In the genomic region with DNA sequence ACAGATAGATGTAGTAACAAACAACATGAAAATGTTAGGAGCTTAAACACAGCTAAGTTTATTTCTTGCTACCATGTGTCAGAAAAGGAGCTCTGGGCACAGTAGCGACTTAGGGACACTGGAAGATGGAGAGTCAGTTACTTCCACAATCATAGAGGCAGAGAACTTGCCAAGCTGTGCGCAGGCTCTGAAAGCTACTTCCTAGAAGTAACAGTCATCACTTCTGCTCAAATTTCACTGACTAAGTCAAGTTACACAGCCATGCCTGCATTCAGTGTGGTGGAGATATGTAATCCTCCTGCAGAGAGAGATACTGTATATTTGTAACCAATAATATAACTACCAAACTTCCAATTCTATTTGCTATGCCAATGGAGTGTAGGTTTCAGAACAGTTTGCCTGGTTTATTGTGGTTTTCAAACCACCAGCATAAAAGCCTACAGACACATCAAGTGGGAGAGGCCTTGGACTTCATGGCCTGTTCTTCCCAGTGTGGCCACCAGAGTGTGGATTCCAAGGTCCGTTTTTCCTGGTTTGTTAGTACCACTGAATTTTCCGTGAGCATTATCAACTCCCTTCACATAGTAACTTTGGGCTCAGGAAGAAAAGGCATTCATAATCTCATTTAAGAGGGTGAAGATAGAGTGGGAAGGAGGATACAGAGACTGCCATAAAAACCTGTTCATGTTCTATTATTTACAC, we compare ENCODE assay signal across 20 cellular contexts.
A peak's percentile ranks its signal among the peaks of the same experiment; 100 is the strongest.
DNase-seq lines count a peak whose midpoint lies in the region; ATAC-seq and TF ChIP-seq lines count a peak whose summit lies in the region.
"Had no signal": no experiment of that assay in that cellular context is flagged by ENCODE, and none has a peak within 500 bp of the region (broad histone marks: within the 10 kb centered on the region; RNA-seq: fewer than 3 reads in every experiment).

No MANE protein-coding gene starts in this region.

- no peaks in the 10 kb centered on the region for H3K27me3 Mint-ChIP-seq in endothelial cell (ENCODE audit: unreplicated experiment)
- H3K27me3 Mint-ChIP-seq: natural killer cell treated with Interleukin-12 subunit alpha and Interleukin-12 subunit beta and Interleukin-15 and Interleukin-18, amount 100 ng/mL, for 72 hours had no signal

- no TSS peak for BruUV-seq in HCT116 (replicated peaks; lab: Mats Ljungman, UMichigan)
- no TSS peak for BruUV-seq in PC-3 (replicated peaks; lab: Mats Ljungman, UMichigan)

- H3K23ac ChIP-seq in mesendoderm (ENCODE audit: low read length) = no peak overlapping the region

- H3K27ac ChIP-seq in HCT116 (ENCODE audit: low read depth, low read length) (no peak overlapping the region), PC-3 (ENCODE audit: low read length) (no peak overlapping the region), mesendoderm (ENCODE audit: low read depth, low read length) (no peak overlapping the region), Peyer's patch (no peak overlapping the region)
- H3K27ac ChIP-seq: breast epithelium, left ventricle myocardium inferior, right atrium auricular region, transverse colon had no signal

- no peaks in the 10 kb centered on the region for H3K79me2 ChIP-seq in HCT116 (ENCODE audit: insufficient read depth, low read length)
- H3K79me2 ChIP-seq in PC-3 (ENCODE audit: low read length) = no peaks in the 10 kb centered on the region
- no peaks in the 10 kb centered on the region for H3K79me2 ChIP-seq in mesendoderm (ENCODE audit: control insufficient read depth, insufficient read depth, low read length)

- WGBS in mesendoderm (ENCODE audit: extremely low coverage, insufficient coverage, low lambda C conversion rate) = no CpG with 5 or more reads among the region's 4 CpGs

- no peak for TF ChIP-seq POLR2A in HCT116 (IDR thresholded peaks at IDR 0.05; ENCODE audit: borderline replicate concordance, extremely low read depth, insufficient read depth, insufficient read length)
- no peak for TF ChIP-seq POLR2A in Peyer's patch (IDR thresholded peaks at IDR 0.05)

- H3K18ac ChIP-seq in mesendoderm (ENCODE audit: low read length) = no peak overlapping the region

- H3K9ac ChIP-seq in HCT116 (ENCODE audit: low read length) (no peak overlapping the region), PC-3 (ENCODE audit: low read length) (no peak overlapping the region), mesendoderm (ENCODE audit: low read length) (no peak overlapping the region)

- H3K27ac Mint-ChIP-seq in endothelial cell (ENCODE audit: unreplicated experiment) = no peak overlapping the region
- H3K27ac Mint-ChIP-seq in stimulated activated effector memory CD8-positive, alpha-beta T cell treated with anti-CD3 and anti-CD28 coated beads, Interleukin-12 subunit alpha, Interleukin-12 subunit beta, amount 100 ng/mL, for 72 hours = no peak overlapping the region
- H3K27ac Mint-ChIP-seq: natural killer cell treated with Interleukin-12 subunit alpha and Interleukin-12 subunit beta and Interleukin-15 and Interleukin-18, amount 100 ng/mL, for 72 hours had no signal

- no peak overlapping the region for H3K4ac ChIP-seq in mesendoderm (ENCODE audit: low read depth, low read length)

- no peak overlapping the region for H4K5ac ChIP-seq in mesendoderm (ENCODE audit: low read length)

- no peak for DNase-seq in HCT116 (ENCODE audit: low read depth, low spot score)
- DNase-seq in PC-3 = no peak
- no peak for DNase-seq in endothelial cell (ENCODE audit: low spot score)
- peak; percentile 40 for DNase-seq in mesendoderm
- DNase-seq in Peyer's patch = no peak
- no peak for DNase-seq in NCI-H146 treated with DMSO at 0.1 percent for 48 hours (lab: John Stamatoyannopoulos, UW; ENCODE audit: unreplicated experiment)
- no peak for DNase-seq in NCI-H345 (lab: John Stamatoyannopoulos, UW)
- DNase-seq in stimulated activated effector memory CD8-positive, alpha-beta T cell treated with anti-CD3 and anti-CD28 coated beads, Interleukin-12 subunit alpha, Interleukin-12 subunit beta, amount 100 ng/mL, for 72 hours (ENCODE audit: low spot score in 2 of 2) = no peak
- DNase-seq: activated CD4-positive, CD25-positive, alpha-beta regulatory T cell; activated naive CD4-positive, alpha-beta T cell treated with Interleukin-2 at 50 U/mL for 16 hours; C1 segment of cervical spinal cord; effector CD4-positive, alpha-beta T cell; left ventricle myocardium inferior; NCI-H1048; stimulated activated CD4-positive, alpha-beta T cell treated with anti-CD3 and anti-CD28 coated beads, Interleukin-2, amount 100 ng/mL, for 24 hours; stimulated activated CD8-positive, alpha-beta memory T cell treated with anti-CD3 and anti-CD28 coated beads, Interleukin-4, amount 100 ng/mL, for 48 hours; transverse colon had no signal

- no peak overlapping the region for H3K56ac ChIP-seq in mesendoderm (ENCODE audit: low read length)

- intact Hi-C loops in HCT116 (cut with micrococcal nuclease) (no loop called here), PC-3 (cut with micrococcal nuclease) (no loop called here)

- no peaks in the 10 kb centered on the region for H3F3A ChIP-seq in PC-3 (ENCODE audit: low read length, unreplicated experiment)

- H3K4me1 ChIP-seq in HCT116 (ENCODE audit: control insufficient read depth in 1 of 2, insufficient read depth in 2 of 2, low read length in 2 of 2) (no peaks in the 10 kb centered on the region), PC-3 (ENCODE audit: insufficient read depth, low read length) (no peaks in the 10 kb centered on the region), mesendoderm (ENCODE audit: control insufficient read depth, low read depth, low read length) (no peaks in the 10 kb centered on the region), Peyer's patch (no peaks in the 10 kb centered on the region)
- H3K4me1 ChIP-seq: breast epithelium, right atrium auricular region had no signal

- H2AK5ac ChIP-seq in mesendoderm (ENCODE audit: low read length) = no peak overlapping the region

- H3K36me3 Mint-ChIP-seq in endothelial cell (ENCODE audit: low read depth, unreplicated experiment) = no peaks in the 10 kb centered on the region
- no peaks in the 10 kb centered on the region for H3K36me3 Mint-ChIP-seq in stimulated activated effector memory CD8-positive, alpha-beta T cell treated with anti-CD3 and anti-CD28 coated beads, Interleukin-12 subunit alpha, Interleukin-12 subunit beta, amount 100 ng/mL, for 72 hours
- H3K36me3 Mint-ChIP-seq: natural killer cell treated with Interleukin-12 subunit alpha and Interleukin-12 subunit beta and Interleukin-15 and Interleukin-18, amount 100 ng/mL, for 72 hours had no signal

- POLR2A ChIA-PET in HCT116 (lab: Charles Lee) = no interaction called here
- POLR2A ChIA-PET in PC-3 (lab: Charles Lee; ENCODE audit: unreplicated experiment) = no interaction called here

- no peaks in the 10 kb centered on the region for H3K79me1 ChIP-seq in mesendoderm (ENCODE audit: low read length)

- TF ChIP-seq CTCF in HCT116 (IDR thresholded peaks at IDR 0.05 in 2 of 3, conservative IDR thresholded peaks at IDR 0.05 in 1 of 3; ENCODE audit: borderline replicate concordance in 1 of 3, insufficient read depth in 1 of 3, low read depth in 2 of 3, low read length in 2 of 3) (peak in 2 of 3 experiments; percentile 41 to 50; a peak in 3 of 6 replicates), PC-3 (conservative IDR thresholded peaks at IDR 0.05; ENCODE audit: low read depth, low read length) (peak; percentile 28; the same call in 1 of the 2 replicates), endothelial cell (IDR thresholded peaks at IDR 0.05; ENCODE audit: unreplicated experiment) (peak; percentile 23), Peyer's patch (IDR thresholded peaks at IDR 0.05) (no peak)

- no peak overlapping the region for H2BK15ac ChIP-seq in mesendoderm (replicated peaks; ENCODE audit: low read depth)

- H3K9me3 Mint-ChIP-seq in endothelial cell (ENCODE audit: unreplicated experiment) = no peaks in the 10 kb centered on the region
- no peaks in the 10 kb centered on the region for H3K9me3 Mint-ChIP-seq in stimulated activated effector memory CD8-positive, alpha-beta T cell treated with anti-CD3 and anti-CD28 coated beads, Interleukin-12 subunit alpha, Interleukin-12 subunit beta, amount 100 ng/mL, for 72 hours
- H3K9me3 Mint-ChIP-seq: natural killer cell treated with Interleukin-12 subunit alpha and Interleukin-12 subunit beta and Interleukin-15 and Interleukin-18, amount 100 ng/mL, for 72 hours had no signal

- H4K20me1 ChIP-seq in HCT116 (ENCODE audit: insufficient read depth) (no peaks in the 10 kb centered on the region), PC-3 (ENCODE audit: low read length) (no peaks in the 10 kb centered on the region)

- CTCF ChIA-PET in HCT116 (lab: Charles Lee) = no interaction called here
- CTCF ChIA-PET in PC-3 (lab: Charles Lee) = no interaction called here

- H3K4me1 Mint-ChIP-seq in endothelial cell (ENCODE audit: unreplicated experiment) = no peaks in the 10 kb centered on the region
- H3K4me1 Mint-ChIP-seq in stimulated activated effector memory CD8-positive, alpha-beta T cell treated with anti-CD3 and anti-CD28 coated beads, Interleukin-12 subunit alpha, Interleukin-12 subunit beta, amount 100 ng/mL, for 72 hours = no peaks in the 10 kb centered on the region

- no peak overlapping the region for H2BK120ac ChIP-seq in mesendoderm (ENCODE audit: low read depth, low read length)

- H4K8ac ChIP-seq in mesendoderm (ENCODE audit: low read depth, low read length) = no peak overlapping the region

- RAD21 ChIA-PET in HCT116 (lab: Charles Lee; ENCODE audit: low non-redundant PET in 1 of 2, low total read pairs in 2 of 2, uncharacterized antibody in 2 of 2, unreplicated experiment in 2 of 2) = no interaction called here

- H3K27me3 ChIP-seq in HCT116 (ENCODE audit: insufficient read depth, low read length) (no peaks in the 10 kb centered on the region), PC-3 (ENCODE audit: low read length) (no peaks in the 10 kb centered on the region), mesendoderm (ENCODE audit: insufficient read depth, low read length, poor library complexity) (no peaks in the 10 kb centered on the region), Peyer's patch (no peaks in the 10 kb centered on the region)
- H3K27me3 ChIP-seq: breast epithelium, right atrium auricular region, transverse colon had no signal

- H3K4me3 Mint-ChIP-seq in endothelial cell (ENCODE audit: unreplicated experiment) = no peak overlapping the region
- H3K4me3 Mint-ChIP-seq in stimulated activated effector memory CD8-positive, alpha-beta T cell treated with anti-CD3 and anti-CD28 coated beads, Interleukin-12 subunit alpha, Interleukin-12 subunit beta, amount 100 ng/mL, for 72 hours = no peak overlapping the region
- H3K4me3 Mint-ChIP-seq: natural killer cell treated with Interleukin-12 subunit alpha and Interleukin-12 subunit beta and Interleukin-15 and Interleukin-18, amount 100 ng/mL, for 72 hours had no signal

- H3K4me3 ChIP-seq in HCT116 (replicated peaks in 1 of 2; ENCODE audit: low read depth in 1 of 2, low read length in 2 of 2) = no peak overlapping the region
- no peak overlapping the region for H3K4me3 ChIP-seq in PC-3 (ENCODE audit: low read length)
- H3K4me3 ChIP-seq in mesendoderm (ENCODE audit: low read length) = no peak overlapping the region
- H3K4me3 ChIP-seq in Peyer's patch = no peak overlapping the region
- H3K4me3 ChIP-seq: breast epithelium, left ventricle myocardium inferior, right atrium auricular region, transverse colon had no signal

- H2BK5ac ChIP-seq in mesendoderm (ENCODE audit: low read length) = no peak overlapping the region

- no peak overlapping the region for H3K4me2 ChIP-seq in HCT116 (ENCODE audit: low read length)
- no peak overlapping the region for H3K4me2 ChIP-seq in PC-3 (ENCODE audit: low read length)
- H3K4me2 ChIP-seq in mesendoderm (ENCODE audit: low read length) = no peak overlapping the region

- no peaks in the 10 kb centered on the region for H3K9me3 ChIP-seq in HCT116 (ENCODE audit: control insufficient read depth in 1 of 2, insufficient read depth in 1 of 2, low read depth in 1 of 2, low read length in 2 of 2)
- H3K9me3 ChIP-seq in PC-3 (ENCODE audit: low read length) = no peaks in the 10 kb centered on the region
- H3K9me3 ChIP-seq in Peyer's patch = no peaks in the 10 kb centered on the region
- H3K9me3 ChIP-seq: breast epithelium, left ventricle myocardium inferior, right atrium auricular region, transverse colon had no signal

- H3K36me3 ChIP-seq in HCT116 (ENCODE audit: control insufficient read depth in 1 of 2, insufficient read depth in 2 of 2, low read length in 2 of 2) (no peaks in the 10 kb centered on the region), PC-3 (ENCODE audit: low read depth, low read length) (no peaks in the 10 kb centered on the region), mesendoderm (ENCODE audit: control insufficient read depth, insufficient read depth, low read length) (no peaks in the 10 kb centered on the region), Peyer's patch (no peaks in the 10 kb centered on the region)
- H3K36me3 ChIP-seq: breast epithelium, left ventricle myocardium inferior, right atrium auricular region, transverse colon had no signal

- H2AFZ ChIP-seq in HCT116 (ENCODE audit: low read depth, low read length, poor library complexity, severe bottlenecking) (no peak overlapping the region), PC-3 (ENCODE audit: low read length) (no peak overlapping the region)

- TF ChIP-seq RAD21 in HCT116 (IDR thresholded peaks at IDR 0.05; ENCODE audit: low read depth) = no peak

- 0 out of 2 replicates have a peak, but pooled peaks have one; percentile 52 for ATAC-seq in HCT116
- ATAC-seq in PC-3 = no peak; the same call in 1 of the 2 replicates
- ATAC-seq in stimulated activated effector memory CD8-positive, alpha-beta T cell treated with anti-CD3 and anti-CD28 coated beads, Interleukin-12 subunit alpha, Interleukin-12 subunit beta, amount 100 ng/mL, for 72 hours = no peak
- ATAC-seq: natural killer cell treated with Interleukin-12 subunit alpha and Interleukin-12 subunit beta and Interleukin-15 and Interleukin-18, amount 100 ng/mL, for 72 hours had no signal

- H3K9me2 ChIP-seq in HCT116 (ENCODE audit: insufficient read depth) = no peaks in the 10 kb centered on the region
- H3K9me2 ChIP-seq in PC-3 (replicated peaks; ENCODE audit: low read length) = no peaks in the 10 kb centered on the region

Comparison
In these comparisons a context has a peak if more than half of its experiments do, and no peak if none do; other contexts are left out.
1. CTCF ChIP-seq: peak in HCT116 (2 of 3), PC-3 (single experiment) and endothelial cell (single experiment); none in Peyer's patch (0 of 6).